19 cellular contexts compared by ENCODE assay signal in genomic region chr7:155802906-155803417, GRCh38. TPM values are rescaled to one million over a fixed set of nuclear protein-coding genes. Genes with fewer than 3 reads are reported as not detected.
DNase-seq lines count a peak whose midpoint lies in the region; ATAC-seq and TF ChIP-seq lines count a peak whose summit lies in the region.
"Had no signal": no experiment of that assay in that cellular context is flagged by ENCODE, and none has a peak within 500 bp of the region (broad histone marks: within the 10 kb centered on the region; RNA-seq: fewer than 3 reads in every experiment).

No MANE protein-coding gene starts in this region.

- TF ChIP-seq POLR2A in testis (IDR thresholded peaks at IDR 0.05) (no peak), uterus (IDR thresholded peaks at IDR 0.05) (no peak), prostate gland (IDR thresholded peaks at IDR 0.05) (no peak)

- H3K36me3 ChIP-seq in left ventricle myocardium inferior (no peaks in the 10 kb centered on the region), mesodermal cell (ENCODE audit: control insufficient read depth, insufficient read depth, low read length) (no peaks in the 10 kb centered on the region), testis (ENCODE audit: low read depth, missing control alignments) (no peaks in the 10 kb centered on the region), MG63 (no peaks in the 10 kb centered on the region), uterus (no peaks in the 10 kb centered on the region), prostate gland (no peaks in the 10 kb centered on the region)
- H3K36me3 ChIP-seq: brain microvascular endothelial cell had no signal

- TF ChIP-seq CTCF in left ventricle myocardium inferior (IDR thresholded peaks at IDR 0.05; ENCODE audit: borderline replicate concordance) = no peak
- no peak for TF ChIP-seq CTCF in testis (IDR thresholded peaks at IDR 0.05)
- no peak for TF ChIP-seq CTCF in uterus (IDR thresholded peaks at IDR 0.05)
- TF ChIP-seq CTCF in prostate gland (IDR thresholded peaks at IDR 0.05) = no peak

- H3K27me3 ChIP-seq in left ventricle myocardium inferior (ENCODE audit: low read depth) = peaks cover 100% of the 10 kb centered on the region
- H3K27me3 ChIP-seq in testis = no peaks in the 10 kb centered on the region
- H3K27me3 ChIP-seq in MG63 = peaks cover 5% of the 10 kb centered on the region; the same call in 1 of the 2 replicates
- H3K27me3 ChIP-seq in uterus = peaks cover 0 to 32% of the 10 kb centered on the region in 2 donors
- peaks cover 11% of the 10 kb centered on the region for H3K27me3 ChIP-seq in prostate gland (replicated peaks; ENCODE audit: insufficient read depth)

- WGBS in mesodermal cell (ENCODE audit: insufficient coverage in 2 of 2), 2 experiments = 4 to 5% methylated on average over 62 to 70 of the region's 70 CpGs
- 3 to 4% methylated on average over 3 to 67 of the region's 70 CpGs for WGBS in testis, 2 donors
- 40% methylated on average over 35 of the region's 70 CpGs for WGBS in prostate gland

- intact Hi-C loops in left ventricle myocardium inferior (cut with micrococcal nuclease) = loop anchor here (10.0 kb wide), 1 partner anchor 672 kb away; no protein-coding TSS in a partner anchor
- intact Hi-C loops in Right ventricle myocardium superior (cut with DNase I) = no loop called here
- intact Hi-C loops in testis (cut with DNase I; ENCODE audit: low total_unique reads) = no loop called here
- intact Hi-C loops in uterus (cut with DNase I; ENCODE audit: low total_unique reads) = no loop called here
- intact Hi-C loops in prostate gland (cut with DNase I) = loop anchor here (10.0 kb wide), 1 partner anchor 962 kb away; no protein-coding TSS in a partner anchor

- H3K4me3 ChIP-seq in left ventricle myocardium inferior (peak overlapping the region; percentile 63), mesodermal cell (ENCODE audit: extremely low read depth, insufficient read depth, low read length, poor library complexity, severe bottlenecking) (peak overlapping the region; percentile 27), testis (peak overlapping the region; percentile 1 to 24), MG63 (no peak overlapping the region), uterus (no peak overlapping the region), prostate gland (no peak overlapping the region)

- no peak for DNase-seq in left ventricle myocardium inferior
- DNase-seq in Right ventricle myocardium superior = no peak
- peak; percentile 56 for DNase-seq in ecto neural progenitor cell (ENCODE audit: low spot score)
- no peak for DNase-seq in testis
- no peak for DNase-seq in MG63
- DNase-seq in uterus = no peak
- DNase-seq in prostate gland (ENCODE audit: low spot score) = no peak
- DNase-seq: activated T-cell treated with anti-CD3 and anti-CD28 coated beads for 4 hours; brain microvascular endothelial cell; kidney glomerular epithelial cell; naive B cell; NCI-H1417 treated with DMSO at 0.1 percent for 48 hours; NCI-H2171 treated with DMSO at 0.1 percent for 48 hours; NCI-H82; stimulated activated naive CD8-positive, alpha-beta T cell treated with anti-CD3 and anti-CD28 coated beads, Interleukin-15, amount 100 ng/mL, for 72 hours had no signal

- H3K9me3 ChIP-seq in left ventricle myocardium inferior (replicated peaks) = no peaks in the 10 kb centered on the region
- H3K9me3 ChIP-seq in mesodermal cell (ENCODE audit: control insufficient read depth, low read length) = no peaks in the 10 kb centered on the region
- H3K9me3 ChIP-seq in testis = no peaks in the 10 kb centered on the region
- H3K9me3 ChIP-seq in MG63 = no peaks in the 10 kb centered on the region
- no peaks in the 10 kb centered on the region for H3K9me3 ChIP-seq in uterus
- H3K9me3 ChIP-seq in prostate gland = no peaks in the 10 kb centered on the region

- H3K4me1 ChIP-seq in left ventricle myocardium inferior (peaks cover 45% of the 10 kb centered on the region), mesodermal cell (ENCODE audit: control insufficient read depth, insufficient read depth, low read length, poor library complexity, severe bottlenecking) (peaks cover 5% of the 10 kb centered on the region), testis (peaks cover 9% of the 10 kb centered on the region), uterus (peaks cover 0 to 31% of the 10 kb centered on the region in 2 donors), prostate gland (replicated peaks) (no peaks in the 10 kb centered on the region)

- ATAC-seq in Right ventricle myocardium superior (ENCODE audit: poor library complexity) = no peak
- ATAC-seq: stimulated activated naive CD8-positive, alpha-beta T cell treated with anti-CD3 and anti-CD28 coated beads, Interleukin-15, amount 100 ng/mL, for 72 hours had no signal

- H3K27ac ChIP-seq in left ventricle myocardium inferior (replicated peaks) (no peak overlapping the region), mesodermal cell (ENCODE audit: low read depth, low read length, severe bottlenecking) (no peak overlapping the region), testis (no peak overlapping the region), uterus (no peak overlapping the region), prostate gland (no peak overlapping the region)
- H3K27ac ChIP-seq: brain microvascular endothelial cell had no signal

RNA-seq across cellular contexts. Expression of gene SHH, which starts 9.3 kb away (rescaled TPM):
- total RNA-seq in left ventricle myocardium inferior = not detected
- total RNA-seq in Right ventricle myocardium superior = not detected
- not detected for polyA plus RNA-seq in mesodermal cell (2013, experiment 1 of 2)
- polyA plus RNA-seq in mesodermal cell (2013, experiment 2 of 2) = not detected
- under 1 TPM in 1 of 2 donors, not detected in 1; 0.06 TPM for total RNA-seq in testis
- polyA plus RNA-seq in testis (ENCODE audit: insufficient read depth, low read depth, low replicate concordance) = 1.0 TPM
- not detected in 2 replicates for total RNA-seq in MG63 (2014; rRNA removed; shearing (Covaris generic); ENCODE audit: low replicate concordance)
- under 1 TPM in 1 of 4 donors, not detected in 3; 0.62 TPM for total RNA-seq in uterus
- 1 to 10 TPM in 1 of 2 donors, under 1 TPM in 1; 0.32 to 1.2 TPM for total RNA-seq in prostate gland
- total RNA-seq: activated naive CD4-positive, alpha-beta T cell treated with anti-CD3 and anti-CD28 coated beads, Interleukin-2, amount 50 U/mL, for 72 hours; LHCN-M2 had no signal
- polyA plus RNA-seq: AG04450 had no signal

Comparison
In these comparisons a context has a peak if more than half of its experiments do, and no peak if none do; other contexts are left out.
1. intact Hi-C loops: an anchor here in left ventricle myocardium inferior (10.0 kb wide) and prostate gland (10.0 kb wide); none called in Right ventricle myocardium superior, testis and uterus.
2. H3K4me3 ChIP-seq: peak in left ventricle myocardium inferior (single experiment), mesodermal cell (single experiment) and testis (2 of 2); none in MG63 (single experiment), uterus (0 of 2) and prostate gland (0 of 2).